In genomic region chr11:126080206-126080941, GRCh38 we compare ENCODE assay signal across 10 cellular contexts. TPM values are rescaled to one million over a fixed set of nuclear protein-coding genes. Genes with fewer than 3 reads are reported as not detected.
A peak's percentile ranks its signal among the peaks of the same experiment; 100 is the strongest.
DNase-seq lines count a peak whose midpoint lies in the region; ATAC-seq and TF ChIP-seq lines count a peak whose summit lies in the region.
"Had no signal": no experiment of that assay in that cellular context is flagged by ENCODE, and none has a peak within 500 bp of the region (broad histone marks: within the 10 kb centered on the region; RNA-seq: fewer than 3 reads in every experiment).

No MANE protein-coding gene starts in this region.

- intact Hi-C loops in PC-3 (cut with micrococcal nuclease), result no loop called here
- intact Hi-C loops in tibial artery (cut with DNase I; ENCODE audit: low total_unique reads), result no loop called here

- no peaks in the 10 kb centered on the region for H4K20me1 ChIP-seq in PC-3 (ENCODE audit: low read length)

- H3K4me3 ChIP-seq in PC-3 (ENCODE audit: low read length) (peak overlapping the region; percentile 42; the same call in 1 of the 2 replicates), iPS-20b (ENCODE audit: low read length) (no peak overlapping the region), stomach smooth muscle (ENCODE audit: low read length in 2 of 2) (peak overlapping the region; percentile 37 to 49), tibial artery (no peak overlapping the region)

- H3K27ac ChIP-seq in PC-3 (ENCODE audit: low read length), result peak overlapping the region; percentile 81
- no peak overlapping the region for H3K27ac ChIP-seq in iPS-20b (ENCODE audit: low read length)
- H3K27ac ChIP-seq in stomach smooth muscle (ENCODE audit: low read length), result peak overlapping the region; percentile 76
- H3K27ac ChIP-seq in tibial artery, result no peak overlapping the region
- H3K27ac ChIP-seq: RWPE1 had no signal

- H3K36me3 ChIP-seq in PC-3 (ENCODE audit: low read depth, low read length) (no peaks in the 10 kb centered on the region), iPS-20b (ENCODE audit: insufficient read depth, low read depth, low read length) (no peaks in the 10 kb centered on the region), stomach smooth muscle (ENCODE audit: control insufficient read depth in 2 of 2, insufficient read depth in 2 of 2, low read length in 2 of 2) (no peaks in the 10 kb centered on the region), tibial artery (no peaks in the 10 kb centered on the region)

- peak overlapping the region; percentile 74 for H2AFZ ChIP-seq in PC-3 (ENCODE audit: low read length)

- H3F3A ChIP-seq in PC-3 (ENCODE audit: low read length, unreplicated experiment), result no peaks in the 10 kb centered on the region

- no peaks in the 10 kb centered on the region for H3K27me3 ChIP-seq in PC-3 (ENCODE audit: low read length)
- no peaks in the 10 kb centered on the region for H3K27me3 ChIP-seq in iPS-20b (ENCODE audit: insufficient read depth, low read length)
- no peaks in the 10 kb centered on the region for H3K27me3 ChIP-seq in stomach smooth muscle (ENCODE audit: control insufficient read depth in 1 of 2, insufficient read depth in 2 of 2, low read length in 2 of 2)
- H3K27me3 ChIP-seq in tibial artery, result peaks cover 0 to 18% of the 10 kb centered on the region in 2 donors

- peak in 2 of 3 experiments; percentile 40 to 48 for DNase-seq in NCI-H1417 (lab: John Stamatoyannopoulos, UW)
- no peak for DNase-seq in NCI-H1417 treated with DMSO at 0.1 percent for 48 hours (lab: John Stamatoyannopoulos, UW)
- DNase-seq in PC-3, result peak; percentile 89
- DNase-seq in tibial artery, result no peak
- DNase-seq in MV-4-11 (lab: John Stamatoyannopoulos, UW), result no peak
- DNase-seq: naive thymus-derived CD4-positive, alpha-beta T cell had no signal

- no peaks in the 10 kb centered on the region for H3K9me3 ChIP-seq in PC-3 (ENCODE audit: low read length)
- H3K9me3 ChIP-seq in iPS-20b (ENCODE audit: insufficient read depth, low read depth, low read length), result no peaks in the 10 kb centered on the region
- H3K9me3 ChIP-seq in stomach smooth muscle (ENCODE audit: control insufficient read depth in 2 of 2, low read length in 2 of 2), result no peaks in the 10 kb centered on the region
- H3K9me3 ChIP-seq in tibial artery, result no peaks in the 10 kb centered on the region

- H3K4me1 ChIP-seq in PC-3 (ENCODE audit: insufficient read depth, low read length), result peaks cover 23% of the 10 kb centered on the region
- H3K4me1 ChIP-seq in iPS-20b (ENCODE audit: insufficient read depth, low read length), result peaks cover 47% of the 10 kb centered on the region
- H3K4me1 ChIP-seq in stomach smooth muscle (ENCODE audit: control insufficient read depth, insufficient read depth, low read length), result peaks cover 23% of the 10 kb centered on the region
- no peaks in the 10 kb centered on the region for H3K4me1 ChIP-seq in tibial artery

- peak overlapping the region; percentile 74 for H3K4me2 ChIP-seq in PC-3 (ENCODE audit: low read length)

- no peaks in the 10 kb centered on the region for H3K79me2 ChIP-seq in PC-3 (ENCODE audit: low read length)

- CTCF ChIA-PET in PC-3 (lab: Charles Lee), result interaction anchor here (0.5 to 1.6 kb wide), 4 partner anchors 18 to 177 kb away, joined by 3 to 7 read pairs (median 3); partner anchors contain the start of genes CDON and PUS3

- BruUV-seq in PC-3 (replicated peaks; lab: Mats Ljungman, UMichigan), result no TSS peak

- H3K9ac ChIP-seq in PC-3 (ENCODE audit: low read length) (peak overlapping the region; percentile 29), iPS-20b (ENCODE audit: low read depth, low read length) (peak overlapping the region; percentile 29; the same call in 1 of the 2 replicates), stomach smooth muscle (ENCODE audit: low read length in 2 of 2) (peak overlapping the region in 1 of 2 donors; percentile 29)

- ATAC-seq in PC-3 (peak; percentile 86), HG03196 (IDR thresholded peaks at IDR 0.05; ENCODE audit: unreplicated experiment) (no peak)
- ATAC-seq: naive thymus-derived CD4-positive, alpha-beta T cell had no signal

- no peaks in the 10 kb centered on the region for H3K9me2 ChIP-seq in PC-3 (replicated peaks; ENCODE audit: low read length)

- TF ChIP-seq CTCF in PC-3 (conservative IDR thresholded peaks at IDR 0.05; ENCODE audit: low read depth, low read length), result no peak
- no peak for TF ChIP-seq CTCF in tibial artery (IDR thresholded peaks at IDR 0.05)

- POLR2A ChIA-PET in PC-3 (lab: Charles Lee; ENCODE audit: unreplicated experiment), result interaction anchor here (0.6 kb wide), 1 partner anchor 11 kb away, joined by 5 read pairs; no protein-coding TSS in a partner anchor

RNA-seq across cellular contexts. Expression of gene CDON, which starts 17.7 kb away (rescaled TPM):
- 4.4 and 10.1 TPM in 2 replicates for total RNA-seq in PC-3 (2014; rRNA removed)

Comparison
In these comparisons a context has a peak if more than half of its experiments do, and no peak if none do; other contexts are left out.
1. DNase-seq: peak in NCI-H1417 (2 of 3) and PC-3 (single experiment); none in NCI-H1417 treated with DMSO at 0.1 percent for 48 hours (single experiment), tibial artery (0 of 2) and MV-4-11 (single experiment).
2. H3K27ac ChIP-seq: peak in PC-3 (single experiment) and stomach smooth muscle (single experiment); none in iPS-20b (single experiment) and tibial artery (0 of 2).
3. H3K4me3 ChIP-seq: peak in PC-3 (single experiment) and stomach smooth muscle (2 of 2); none in iPS-20b (single experiment) and tibial artery (0 of 2).